In genomic region chr6:148969271-148969666, GRCh38 we compare ENCODE assay signal across 22 cellular contexts.
DNase-seq lines count a peak whose midpoint lies in the region; ATAC-seq, FAIRE-seq and TF ChIP-seq lines count a peak whose summit lies in the region.
"Had no signal": no experiment of that assay in that cellular context is flagged by ENCODE, and none has a peak within 500 bp of the region (broad histone marks: within the 10 kb centered on the region; RNA-seq: fewer than 3 reads in every experiment).

No MANE protein-coding gene starts in this region.

- no peak for TF ChIP-seq POLR2A in sigmoid colon (IDR thresholded peaks at IDR 0.05)

- H3K36me3 ChIP-seq in astrocyte (ENCODE audit: insufficient read depth, low read length): no peaks in the 10 kb centered on the region
- H3K36me3 ChIP-seq in hepatocyte (replicated peaks; ENCODE audit: insufficient read depth, low read depth): no peaks in the 10 kb centered on the region
- no peaks in the 10 kb centered on the region for H3K36me3 ChIP-seq in sigmoid colon
- H3K36me3 ChIP-seq: breast epithelium had no signal

- H4K5ac ChIP-seq in H9 (ENCODE audit: insufficient read length, low read depth, low read length): no peak overlapping the region

- no peak for TF ChIP-seq EP300 in sigmoid colon (IDR thresholded peaks at IDR 0.05)

- H3K36me3 Mint-ChIP-seq in H9 (ENCODE audit: insufficient read depth in 1 of 3, low read depth in 3 of 3) (peaks cover 14 to 19% (median 16%) of the 10 kb centered on the region in 3 experiments), astrocyte (ENCODE audit: low read depth, unreplicated experiment) (peaks cover 1% of the 10 kb centered on the region)
- H3K36me3 Mint-ChIP-seq: activated naive CD4-positive, alpha-beta T cell treated with anti-CD3 and anti-CD28 coated beads, Interleukin-2, amount 10 ng/mL, durations not matched to agents 7 days and 5 days; CD8-positive, alpha-beta T cell had no signal

- no peaks in the 10 kb centered on the region for H3K27me3 Mint-ChIP-seq in H9 (ENCODE audit: low read depth)
- H3K27me3 Mint-ChIP-seq in astrocyte (ENCODE audit: low read depth, unreplicated experiment): peaks cover 4% of the 10 kb centered on the region
- H3K27me3 Mint-ChIP-seq: B cell had no signal

- H3K27ac Mint-ChIP-seq in H9 (peak overlapping the region; percentile 84 to 96 (median 92); a peak in 5 of 7 replicates), astrocyte (ENCODE audit: unreplicated experiment) (no peak overlapping the region)
- H3K27ac Mint-ChIP-seq: activated CD8-positive, alpha-beta T cell treated with anti-CD3 and anti-CD28 coated beads for 36 hours; activated naive CD4-positive, alpha-beta T cell treated with anti-CD3 and anti-CD28 coated beads, Interleukin-2, amount 10 ng/mL, durations not matched to agents 7 days and 5 days; B cell; CD8-positive, alpha-beta T cell had no signal

- no peak for TF ChIP-seq CTCF in H9 (conservative IDR thresholded peaks at IDR 0.05)
- TF ChIP-seq CTCF in astrocyte (IDR thresholded peaks at IDR 0.05; ENCODE audit: insufficient read depth, low read depth, low read length): no peak
- TF ChIP-seq CTCF in hepatocyte (IDR thresholded peaks at IDR 0.05; ENCODE audit: poor library complexity): no peak
- no peak for TF ChIP-seq CTCF in sigmoid colon (IDR thresholded peaks at IDR 0.05)

- H3K4me1 Mint-ChIP-seq in H9 (peaks cover 78 to 80% of the 10 kb centered on the region in 2 experiments), astrocyte (ENCODE audit: low read depth, unreplicated experiment) (peaks cover 16% of the 10 kb centered on the region)
- H3K4me1 Mint-ChIP-seq: activated naive CD4-positive, alpha-beta T cell treated with anti-CD3 and anti-CD28 coated beads, Interleukin-2, amount 10 ng/mL, durations not matched to agents 7 days and 5 days had no signal

- H2AFZ ChIP-seq in H9 (ENCODE audit: low read length) (no peak overlapping the region), astrocyte (ENCODE audit: low read depth, low read length) (no peak overlapping the region), hepatocyte (no peak overlapping the region)

- intact Hi-C loops in sigmoid colon (cut with DNase I): no loop called here

- H4K20me1 ChIP-seq in H9 (ENCODE audit: control insufficient read depth, insufficient read depth, insufficient read length) (no peaks in the 10 kb centered on the region), astrocyte (ENCODE audit: insufficient read depth, low read length) (no peaks in the 10 kb centered on the region), hepatocyte (ENCODE audit: insufficient read depth, poor library complexity, severe bottlenecking) (no peaks in the 10 kb centered on the region)

- H3K79me2 ChIP-seq in H9 (ENCODE audit: insufficient read depth, low read length) (no peaks in the 10 kb centered on the region), astrocyte (ENCODE audit: insufficient read depth, low read length) (no peaks in the 10 kb centered on the region), hepatocyte (no peaks in the 10 kb centered on the region)

- H4K8ac ChIP-seq in H9 (replicated peaks; ENCODE audit: insufficient read length, low read depth, low read length): no peak overlapping the region

- H2BK120ac ChIP-seq in H9 (ENCODE audit: low read depth, low read length, poor library complexity, severe bottlenecking): no peak overlapping the region

- no peaks in the 10 kb centered on the region for H3K9me2 ChIP-seq in hepatocyte (replicated peaks; ENCODE audit: insufficient read depth)

- peak overlapping the region; percentile 17; the same call in 1 of the 2 replicates for H3K14ac ChIP-seq in H9 (ENCODE audit: insufficient read depth, low read length)

- H3K27ac ChIP-seq in H9 (ENCODE audit: insufficient read length, low read depth, low read length) (no peak overlapping the region), astrocyte (ENCODE audit: low read depth, low read length) (peak overlapping the region; percentile 9), hepatocyte (peak overlapping the region; percentile 60), sigmoid colon (peak overlapping the region in 3 of 4 donors; percentile 6 to 58 (median 50))
- H3K27ac ChIP-seq: breast epithelium, testis had no signal

- H3K4me1 ChIP-seq in H9 (ENCODE audit: insufficient read depth, low read length) (peaks cover 2% of the 10 kb centered on the region; the same call in 1 of the 2 replicates), astrocyte (ENCODE audit: insufficient read depth, low read length) (peaks cover 28% of the 10 kb centered on the region), hepatocyte (ENCODE audit: insufficient read depth) (peaks cover 19% of the 10 kb centered on the region), sigmoid colon (peaks cover 0 to 42% (median 33%) of the 10 kb centered on the region in 4 donors)
- H3K4me1 ChIP-seq: breast epithelium had no signal

- H3K9ac ChIP-seq in H9 (ENCODE audit: extremely low read depth, insufficient read length, low read length) (no peak overlapping the region), astrocyte (ENCODE audit: low read length) (peak overlapping the region; percentile 28)

- ATAC-seq in HG02571 (IDR thresholded peaks at IDR 0.05; ENCODE audit: unreplicated experiment): no peak
- ATAC-seq: activated CD8-positive, alpha-beta T cell treated with anti-CD3 and anti-CD28 coated beads for 36 hours; CD8-positive, alpha-beta T cell had no signal

- no peak overlapping the region for H2BK12ac ChIP-seq in H9 (ENCODE audit: insufficient read length, low read depth, low read length)

- no CpG with 5 or more reads among the region's 4 CpGs for WGBS in H9 (ENCODE audit: extremely low coverage, insufficient read length, low lambda C conversion rate)
- WGBS in hepatocyte (ENCODE audit: low lambda C conversion rate, missing lambda C conversion rate): 85% methylated on average over 4 of the region's 4 CpGs
- 76 to 88% methylated on average over 4 of the region's 4 CpGs for WGBS in sigmoid colon, 2 donors

- no peak overlapping the region for H3K23ac ChIP-seq in H9 (ENCODE audit: insufficient read length, low read depth, low read length)

- no peak overlapping the region for H3K56ac ChIP-seq in H9 (ENCODE audit: insufficient read length, low read depth, low read length)

- H3K9me3 Mint-ChIP-seq in H9: no peaks in the 10 kb centered on the region; a peak in 1 of 5 replicates
- H3K9me3 Mint-ChIP-seq in astrocyte (ENCODE audit: unreplicated experiment): peaks cover 1% of the 10 kb centered on the region
- H3K9me3 Mint-ChIP-seq: activated CD8-positive, alpha-beta T cell treated with anti-CD3 and anti-CD28 coated beads for 36 hours; activated naive CD4-positive, alpha-beta T cell treated with anti-CD3 and anti-CD28 coated beads, Interleukin-2, amount 10 ng/mL, durations not matched to agents 7 days and 5 days; CD8-positive, alpha-beta T cell had no signal

- no peak overlapping the region for H2BK5ac ChIP-seq in H9 (ENCODE audit: insufficient read length, low read length)

- no peak overlapping the region for H4K91ac ChIP-seq in H9 (ENCODE audit: insufficient read length, low read depth, low read length)

- H3T11ph ChIP-seq in H9 (ENCODE audit: low read length): no peak overlapping the region

- H2BK20ac ChIP-seq in H9 (ENCODE audit: low read depth, low read length, poor library complexity, severe bottlenecking): no peak overlapping the region

- H2BK15ac ChIP-seq in H9 (ENCODE audit: low read depth, low read length): no peak overlapping the region

- H3K4me3 Mint-ChIP-seq in H9 (0 out of 5 replicates have a peak overlapping the region, but pooled peaks of 1 of the 2 experiments have one; percentile 21), astrocyte (ENCODE audit: unreplicated experiment) (no peak overlapping the region)
- H3K4me3 Mint-ChIP-seq: activated CD8-positive, alpha-beta T cell treated with anti-CD3 and anti-CD28 coated beads for 36 hours; activated naive CD4-positive, alpha-beta T cell treated with anti-CD3 and anti-CD28 coated beads, Interleukin-2, amount 10 ng/mL, durations not matched to agents 7 days and 5 days; B cell; CD8-positive, alpha-beta T cell had no signal

- H3K23me2 ChIP-seq in H9 (ENCODE audit: insufficient read length, low read depth, low read length, poor library complexity, severe bottlenecking): no peaks in the 10 kb centered on the region

- peak overlapping the region; percentile 38 for H3K18ac ChIP-seq in H9 (ENCODE audit: insufficient read length, low read depth, low read length)

- H3K4ac ChIP-seq in H9 (ENCODE audit: low read depth, low read length): no peak overlapping the region

- DNase-seq in H9 (no peak), astrocyte (ENCODE audit: low read depth) (no peak), hepatocyte (ENCODE audit: low spot score) (no peak), sigmoid colon (no peak), SIG-M5 treated with dmso at 0.1 percent for 504 hours (lab: John Stamatoyannopoulos, UW; ENCODE audit: unreplicated experiment) (no peak)
- DNase-seq in activated naive CD4-positive, alpha-beta T cell treated with anti-CD3 and anti-CD28 coated beads, Interleukin-2, amount 50 U/mL, for 16 hours: no peak
- DNase-seq: activated CD8-positive, alpha-beta T cell treated with anti-CD3 and anti-CD28 coated beads for 36 hours; activated naive CD4-positive, alpha-beta T cell treated with anti-CD3 and anti-CD28 coated beads, Interleukin-2, amount 10 ng/mL, durations not matched to agents 7 days and 5 days; CD8-positive, alpha-beta T cell; glutamatergic neuron; occipital lobe; SHP77; small intestine; stimulated activated naive CD4-positive, alpha-beta T cell treated with Interleukin-2 at 50 U/mL for 16 hours had no signal

- no peak overlapping the region for H3K4me2 ChIP-seq in H9 (ENCODE audit: insufficient read depth, insufficient read length, low read length)
- H3K4me2 ChIP-seq in astrocyte (ENCODE audit: low read length): peak overlapping the region; percentile 2
- H3K4me2 ChIP-seq in hepatocyte: no peak overlapping the region

- H2AK5ac ChIP-seq in H9 (ENCODE audit: insufficient read length, low read length): no peak overlapping the region

- no peak for FAIRE-seq in astrocyte (lab: Jason Lieb, UNC)
- FAIRE-seq: endothelial cell of umbilical vein, GM18507, keratinocyte, small intestine, urothelium cell line had no signal

- no peaks in the 10 kb centered on the region for H3K27me3 ChIP-seq in H9 (ENCODE audit: insufficient read depth, low read length)
- no peaks in the 10 kb centered on the region for H3K27me3 ChIP-seq in astrocyte (ENCODE audit: insufficient read depth, low read length)
- H3K27me3 ChIP-seq in hepatocyte: no peaks in the 10 kb centered on the region
- no peaks in the 10 kb centered on the region for H3K27me3 ChIP-seq in sigmoid colon
- H3K27me3 ChIP-seq: breast epithelium, testis had no signal

- no peak overlapping the region for H3K4me3 ChIP-seq in astrocyte (ENCODE audit: insufficient read depth, low read depth, low read length)
- H3K4me3 ChIP-seq in hepatocyte: no peak overlapping the region
- H3K4me3 ChIP-seq in sigmoid colon: no peak overlapping the region
- H3K4me3 ChIP-seq: breast epithelium, testis had no signal

- no peaks in the 10 kb centered on the region for H3K9me3 ChIP-seq in H9 (ENCODE audit: control insufficient read depth, low read depth, low read length)
- no peaks in the 10 kb centered on the region for H3K9me3 ChIP-seq in astrocyte (ENCODE audit: insufficient read depth, low read depth, low read length)
- H3K9me3 ChIP-seq in hepatocyte (ENCODE audit: low read depth): no peaks in the 10 kb centered on the region
- no peaks in the 10 kb centered on the region for H3K9me3 ChIP-seq in sigmoid colon
- H3K9me3 ChIP-seq: breast epithelium, testis had no signal

- no peaks in the 10 kb centered on the region for H3K79me1 ChIP-seq in H9 (ENCODE audit: insufficient read depth, low read depth, low read length, poor library complexity, severe bottlenecking)
